Comparison of ENCODE assay signal across 1 cellular context in genomic region chr6:170522565-170523183, GRCh38.
TF ChIP-seq lines count a peak whose summit lies in the region.

No MANE protein-coding gene starts in this region.

TF ChIP-seq in GM23338, 12 proteins besides CTCF, POLR2A, EP300 and RAD21:
- TF ChIP-seq ZNF462 (CRISPR knock-in tag; IDR thresholded peaks at IDR 0.05) (no peak), REST (IDR thresholded peaks at IDR 0.05; ENCODE audit: unreplicated experiment) (no peak), POLR2AphosphoS5 (IDR thresholded peaks at IDR 0.05; ENCODE audit: low read depth) (no peak), CREB1 (CRISPR knock-in tag; IDR thresholded peaks at IDR 0.05; ENCODE audit: low read depth) (0 out of 2 replicates have a peak, but pooled peaks have one; percentile 11), ETS1 (IDR thresholded peaks at IDR 0.05) (no peak), ZNF331 (CRISPR knock-in tag; IDR thresholded peaks at IDR 0.05; ENCODE audit: low read depth) (no peak), JUNB (IDR thresholded peaks at IDR 0.05; ENCODE audit: unreplicated experiment) (no peak)
